In the genomic region with DNA sequence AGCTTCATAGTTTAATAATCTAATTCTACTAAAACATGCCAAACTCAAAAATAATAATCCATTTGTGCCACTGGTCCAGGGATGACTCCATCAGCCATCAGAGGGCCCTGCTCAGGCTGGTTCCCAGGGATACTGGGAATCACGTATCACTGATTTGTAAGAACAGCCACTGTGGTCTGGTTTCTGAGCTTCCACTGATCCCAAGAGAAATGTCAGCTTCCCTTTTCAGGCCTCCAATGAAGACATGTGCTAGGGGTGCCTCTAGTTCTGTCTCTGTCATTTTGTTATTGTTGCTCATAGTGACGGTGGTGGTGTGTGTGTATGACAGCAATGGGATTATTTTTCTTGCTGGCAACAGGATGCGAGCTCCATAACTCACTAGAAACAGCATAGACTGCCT, we compare ENCODE assay signal across 1 cellular context.
TF ChIP-seq lines count a peak whose summit lies in the region.

No MANE protein-coding gene starts in this region.

TF ChIP-seq in H1, 55 proteins besides CTCF, POLR2A, EP300 and RAD21 (continued from another document):
- TF ChIP-seq SAP30 (IDR thresholded peaks at IDR 0.05; ENCODE audit: insufficient read depth, insufficient replicate concordance, low read length) = no peak
- no peak for TF ChIP-seq RBBP5 (IDR thresholded peaks at IDR 0.05; ENCODE audit: borderline replicate concordance, low read depth, low read length)
- TF ChIP-seq CBX8 (IDR thresholded peaks at IDR 0.05; ENCODE audit: borderline replicate concordance, low read depth, low read length) = no peak
- TF ChIP-seq HDAC6 (IDR thresholded peaks at IDR 0.05; ENCODE audit: low read depth, low read length) = no peak
- no peak for TF ChIP-seq TAF7 (optimal IDR thresholded peaks at IDR 0.05; ENCODE audit: borderline replicate concordance, low read depth, low read length)
- no peak for TF ChIP-seq JUND (IDR thresholded peaks at IDR 0.05; ENCODE audit: low read length)
